23 cellular contexts compared by ENCODE assay signal in the genomic region with DNA sequence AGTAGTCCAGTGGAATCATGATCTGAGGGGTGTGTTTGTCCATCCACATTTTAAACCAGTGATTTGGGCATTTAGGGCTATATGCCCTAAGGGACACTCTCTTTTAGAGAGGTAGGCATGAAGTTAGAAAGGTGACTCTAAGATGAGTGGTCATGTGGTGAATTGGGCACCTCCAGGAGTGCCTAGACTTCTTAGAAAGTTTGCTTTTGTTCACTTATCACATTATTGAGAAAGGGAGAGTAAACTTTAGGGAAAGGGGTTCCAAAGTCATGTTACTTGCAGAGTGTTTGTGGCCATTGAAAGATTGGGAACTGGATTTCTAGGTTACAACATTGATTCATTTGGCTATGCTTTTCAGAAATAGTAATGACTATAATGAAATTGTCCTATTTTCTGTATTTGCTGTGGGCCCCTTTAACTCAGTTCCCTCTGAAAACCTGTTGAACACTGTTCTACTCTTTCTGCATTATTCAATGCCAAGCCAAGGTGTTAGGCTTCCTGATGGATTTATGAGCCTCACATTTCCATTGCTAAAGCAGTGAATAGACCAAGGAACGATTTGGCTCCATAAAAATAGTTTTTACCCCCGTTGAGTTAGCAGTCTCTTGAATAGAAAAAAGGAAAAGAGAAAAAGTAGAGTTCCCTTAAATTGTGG.
"Had no signal": no experiment of that assay in that cellular context is flagged by ENCODE, and none has a peak within 500 bp of the region (broad histone marks: within the 10 kb centered on the region; RNA-seq: fewer than 3 reads in every experiment).

No MANE protein-coding gene starts in this region.

- H3K4me3 ChIP-seq: heart left ventricle, mucosa of descending colon, tibial artery, vagina had no signal

- H3K4me1 Mint-ChIP-seq: naive thymus-derived CD8-positive, alpha-beta T cell had no signal

- DNase-seq: activated CD4-positive, alpha-beta T cell treated with anti-CD3 and anti-CD28 coated beads for 48 hours; activated CD8-positive, alpha-beta memory T cell treated with anti-CD3 and anti-CD28 coated beads, Interleukin-2, amount 50 U/mL, for 4 hours; activated CD8-positive, alpha-beta T cell treated with anti-CD3 and anti-CD28 coated beads, Interleukin-2, amount 10 ng/mL, durations not matched to agents 7 days and 5 days; activated gamma-delta T cell; activated T-cell treated with anti-CD3 and anti-CD28 coated beads, Interleukin-2, amount 50 U/mL, for 72 hours; amygdala; brain microvascular endothelial cell; cerebellar nuclear complex; effector memory CD8-positive, alpha-beta T cell; left colon; mammary epithelial cell; mucosa of descending colon; naive thymus-derived CD8-positive, alpha-beta T cell; occipital lobe; stimulated activated CD4-positive, alpha-beta T cell treated with anti-CD3 and anti-CD28 coated beads, Interleukin-4, amount 100 ng/mL, for 1 hour; stimulated activated naive CD4-positive, alpha-beta T cell; T-helper 2 cell; tibial artery had no signal

- ATAC-seq: activated CD8-positive, alpha-beta T cell treated with anti-CD3 and anti-CD28 coated beads, Interleukin-2, amount 10 ng/mL, durations not matched to agents 7 days and 5 days; activated T-cell treated with anti-CD3 and anti-CD28 coated beads, Interleukin-2, amount 50 U/mL, for 72 hours; effector memory CD8-positive, alpha-beta T cell; left colon; mucosa of descending colon; naive thymus-derived CD8-positive, alpha-beta T cell had no signal

- H3K27ac Mint-ChIP-seq: activated CD8-positive, alpha-beta T cell treated with anti-CD3 and anti-CD28 coated beads, Interleukin-2, amount 10 ng/mL, durations not matched to agents 7 days and 5 days; activated naive CD8-positive, alpha-beta T cell; activated T-cell treated with anti-CD3 and anti-CD28 coated beads, Interleukin-2, amount 50 U/mL, for 72 hours; dendritic cell treated with granulocyte-macrophage colony-stimulating factor and Interleukin-4, amounts not matched to agents 40 ng/mL and 50 ng/mL, for 4 days; effector memory CD8-positive, alpha-beta T cell; naive thymus-derived CD8-positive, alpha-beta T cell had no signal

- H3K27me3 ChIP-seq: brain microvascular endothelial cell, heart left ventricle, tibial artery, vagina had no signal

- H3K9me3 Mint-ChIP-seq: activated T-cell treated with anti-CD3 and anti-CD28 coated beads, Interleukin-2, amount 50 U/mL, for 72 hours had no signal

- H3K36me3 Mint-ChIP-seq: activated naive CD8-positive, alpha-beta T cell; naive thymus-derived CD8-positive, alpha-beta T cell had no signal

- H3K27me3 Mint-ChIP-seq: activated naive CD8-positive, alpha-beta T cell; dendritic cell treated with granulocyte-macrophage colony-stimulating factor and Interleukin-4, amounts not matched to agents 40 ng/mL and 50 ng/mL, for 4 days; effector memory CD8-positive, alpha-beta T cell had no signal

- H3K9me3 ChIP-seq: heart left ventricle, mucosa of descending colon, tibial artery, vagina had no signal

- H3K27ac ChIP-seq: brain microvascular endothelial cell, epithelial cell of prostate, tibial artery, vagina had no signal

- H3K36me3 ChIP-seq: brain microvascular endothelial cell, heart left ventricle, tibial artery, vagina had no signal

- H3K4me3 Mint-ChIP-seq: activated CD8-positive, alpha-beta T cell treated with anti-CD3 and anti-CD28 coated beads, Interleukin-2, amount 10 ng/mL, durations not matched to agents 7 days and 5 days; activated naive CD8-positive, alpha-beta T cell; activated T-cell treated with anti-CD3 and anti-CD28 coated beads, Interleukin-2, amount 50 U/mL, for 72 hours; dendritic cell treated with granulocyte-macrophage colony-stimulating factor and Interleukin-4, amounts not matched to agents 40 ng/mL and 50 ng/mL, for 4 days; effector memory CD8-positive, alpha-beta T cell; naive thymus-derived CD8-positive, alpha-beta T cell had no signal
